20 cellular contexts compared by ENCODE assay signal in the genomic region with DNA sequence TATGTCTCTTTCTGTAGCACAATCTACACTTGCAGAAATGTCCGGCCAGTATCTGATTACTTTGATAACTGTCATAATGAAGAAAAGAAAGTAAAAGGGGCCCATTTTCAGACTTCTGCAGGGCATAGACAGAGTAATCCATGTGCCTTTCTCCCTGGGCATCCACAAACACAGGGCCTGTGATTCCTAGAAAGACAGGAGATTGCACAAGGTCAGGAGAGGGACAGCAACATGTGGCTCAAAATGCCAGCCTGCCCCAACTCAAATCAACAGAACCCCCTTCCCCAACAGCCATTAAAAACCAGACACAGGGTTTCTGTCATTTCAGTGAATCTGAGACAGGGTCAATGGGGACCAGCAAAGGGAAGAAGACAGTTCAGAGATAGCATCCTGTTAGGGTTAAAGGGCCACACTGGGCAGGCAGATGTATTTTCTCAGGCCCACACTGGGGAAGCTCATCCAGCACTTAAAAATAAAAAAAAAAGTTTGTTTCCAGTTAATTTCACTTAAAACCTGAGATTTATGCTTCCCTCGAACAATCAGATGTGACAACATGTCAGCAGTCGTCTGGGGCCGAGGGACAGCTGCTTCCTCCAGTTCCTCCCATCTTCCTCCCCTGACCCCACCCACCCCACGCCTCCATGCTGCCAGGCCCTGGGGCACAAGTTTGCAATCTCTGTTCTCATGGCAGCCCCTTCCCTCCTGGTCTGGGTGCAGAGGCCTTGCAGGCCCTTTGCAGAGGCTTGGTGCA. TPM values are rescaled to one million over a fixed set of nuclear protein-coding genes. Genes with fewer than 3 reads are reported as not detected.
"Had no signal": no experiment of that assay in that cellular context is flagged by ENCODE, and none has a peak within 500 bp of the region (broad histone marks: within the 10 kb centered on the region; RNA-seq: fewer than 3 reads in every experiment).

No MANE protein-coding gene starts in this region.

- ATAC-seq: activated CD8-positive, alpha-beta T cell treated with anti-CD3 and anti-CD28 coated beads, Interleukin-2, amount 10 ng/mL, durations not matched to agents 7 days and 5 days; body of pancreas; foreskin keratinocyte; left lung; natural killer cell; T-helper 17 cell had no signal

- DNase-seq: activated CD4-positive, alpha-beta T cell treated with anti-CD3 and anti-CD28 coated beads for 1 hour; activated CD4-positive, alpha-beta T cell treated with anti-CD3 and anti-CD28 coated beads, Interleukin-2, amount 50 U/mL, for 1 hour; activated CD8-positive, alpha-beta T cell treated with anti-CD3 and anti-CD28 coated beads, Interleukin-2, amount 10 ng/mL, durations not matched to agents 7 days and 5 days; activated gamma-delta T cell; anterior cingulate cortex; body of pancreas; effector CD8-positive, alpha-beta T cell; foreskin keratinocyte; immature natural killer cell; left lung; mammary epithelial cell; midbrain; natural killer cell; stimulated activated CD4-positive, alpha-beta T cell treated with anti-CD3 and anti-CD28 coated beads, Interleukin-1b, Interleukin-23, amount 100 ng/mL, for 48 hours; substantia nigra; T-helper 17 cell; WERI-Rb-1 had no signal

- H3K4me3 ChIP-seq: body of pancreas, cardiac muscle cell, hepatocyte, left lung, thyroid gland had no signal

- H3K27ac ChIP-seq: body of pancreas, cardiac muscle cell, foreskin keratinocyte, hepatocyte, left lung, thyroid gland, WERI-Rb-1 had no signal

RNA-seq across cellular contexts. Expression of a gene that starts 30.7 kb away (rescaled TPM):
- total RNA-seq: cardiac muscle cell, foreskin keratinocyte had no signal
